Comparison of ENCODE assay signal across 9 cellular contexts in genomic region chr15:48643776-48644497, GRCh38. TPM values are rescaled to one million over a fixed set of nuclear protein-coding genes. Genes with fewer than 3 reads are reported as not detected.
DNase-seq lines count a peak whose midpoint lies in the region; ATAC-seq, FAIRE-seq and TF ChIP-seq lines count a peak whose summit lies in the region.
"Had no signal": no experiment of that assay in that cellular context is flagged by ENCODE, and none has a peak within 500 bp of the region (broad histone marks: within the 10 kb centered on the region; RNA-seq: fewer than 3 reads in every experiment).

No MANE protein-coding gene starts in this region.

- DNase-seq in H7 (no peak), keratinocyte (ENCODE audit: low read depth, low spot score) (no peak), spleen (no peak), glomerular visceral epithelial cell (ENCODE audit: extremely low spot score) (no peak), NCI-H1436 (lab: John Stamatoyannopoulos, UW) (no peak), NCI-H2029 treated with DMSO at 0.1 percent for 48 hours (lab: John Stamatoyannopoulos, UW) (no peak)
- no peak for DNase-seq in activated naive CD8-positive, alpha-beta T cell treated with anti-CD3 and anti-CD28 coated beads, Interleukin-2, amount 10 ng/mL, durations not matched to agents 7 days and 5 days
- DNase-seq: stimulated activated CD4-positive, alpha-beta T cell treated with anti-CD3 and anti-CD28 coated beads, Interleukin-4, amount 100 ng/mL, for 4 hours had no signal

- peaks cover 6% of the 10 kb centered on the region for H3K4me1 Mint-ChIP-seq in activated naive CD8-positive, alpha-beta T cell treated with anti-CD3 and anti-CD28 coated beads, Interleukin-2, amount 10 ng/mL, durations not matched to agents 7 days and 5 days

- no peaks in the 10 kb centered on the region for H3K36me3 ChIP-seq in H7 (replicated peaks; ENCODE audit: control insufficient read depth, insufficient read depth, low read length)
- no peaks in the 10 kb centered on the region for H3K36me3 ChIP-seq in keratinocyte (ENCODE audit: control insufficient read depth in 2 of 2, extremely low read depth in 1 of 2, insufficient read depth in 2 of 2, low read length in 2 of 2)
- no peaks in the 10 kb centered on the region for H3K36me3 ChIP-seq in spleen

- ATAC-seq in activated naive CD8-positive, alpha-beta T cell treated with anti-CD3 and anti-CD28 coated beads, Interleukin-2, amount 10 ng/mL, durations not matched to agents 7 days and 5 days (ENCODE audit: low read depth) = no peak
- no peak for ATAC-seq in GM18870 (IDR thresholded peaks at IDR 0.05; ENCODE audit: unreplicated experiment)

- H3K4me3 ChIP-seq in H7 (ENCODE audit: insufficient read depth, low read depth, low read length) (peak overlapping the region; percentile 71), keratinocyte (ENCODE audit: control insufficient read depth in 2 of 3, extremely low read depth in 1 of 3, insufficient read depth in 2 of 3, low read depth in 1 of 3, low read length in 3 of 3) (peak overlapping the region; percentile 66 to 75 (median 73)), spleen (peak overlapping the region; percentile 61 to 86 (median 73))

- peak overlapping the region; percentile 89 for H2AFZ ChIP-seq in keratinocyte (ENCODE audit: control insufficient read depth, low read length)

- H3K4me3 Mint-ChIP-seq in activated naive CD8-positive, alpha-beta T cell treated with anti-CD3 and anti-CD28 coated beads, Interleukin-2, amount 10 ng/mL, durations not matched to agents 7 days and 5 days = peak overlapping the region; percentile 68

- whole genome bisulfite sequencing in spleen, 5 donors = 44 to 56% (median 46%) methylated on average over 12 of the region's 12 CpGs

- no peaks in the 10 kb centered on the region for H3K9me1 ChIP-seq in keratinocyte (ENCODE audit: control insufficient read depth, extremely low read depth, insufficient read depth, low read length)

- peak; percentile 34 for FAIRE-seq in keratinocyte (lab: Jason Lieb, UNC)

- H3K79me2 ChIP-seq in keratinocyte (ENCODE audit: control insufficient read depth, insufficient read depth, low read length) = no peaks in the 10 kb centered on the region

- TF ChIP-seq CTCF in keratinocyte (optimal IDR thresholded peaks at IDR 0.05 in 1 of 3, IDR thresholded peaks at IDR 0.05 in 1 of 3, conservative IDR thresholded peaks at IDR 0.05 in 1 of 3; ENCODE audit: extremely low read depth in 1 of 3, insufficient read depth in 2 of 3, low read length in 3 of 3) (no peak), spleen (IDR thresholded peaks at IDR 0.05 in 8 of 11, conservative IDR thresholded peaks at IDR 0.05 in 3 of 11) (no peak)

- POLR2A ChIA-PET in activated naive CD8-positive, alpha-beta T cell treated with anti-CD3 and anti-CD28 coated beads, Interleukin-2, amount 10 ng/mL, durations not matched to agents 7 days and 5 days (lab: Charles Lee) = interaction anchor here (0.7 kb wide), 1 partner anchor 147 kb away, joined by 3 read pairs; no protein-coding TSS in a partner anchor

- no peaks in the 10 kb centered on the region for H3K9me3 ChIP-seq in keratinocyte (ENCODE audit: control insufficient read depth, low read depth, low read length)
- H3K9me3 ChIP-seq in spleen = no peaks in the 10 kb centered on the region

- dilution Hi-C loops in keratinocyte (cut with MboI; ENCODE audit: extremely low pct_ligation_motif_present, low sequenced_read_pairs) = no loop called here

- no peaks in the 10 kb centered on the region for H3K9me3 Mint-ChIP-seq in activated naive CD8-positive, alpha-beta T cell treated with anti-CD3 and anti-CD28 coated beads, Interleukin-2, amount 10 ng/mL, durations not matched to agents 7 days and 5 days

- H3K27me3 Mint-ChIP-seq in activated naive CD8-positive, alpha-beta T cell treated with anti-CD3 and anti-CD28 coated beads, Interleukin-2, amount 10 ng/mL, durations not matched to agents 7 days and 5 days = peaks cover 61% of the 10 kb centered on the region

- intact Hi-C loops in spleen (cut with DNase I; ENCODE audit: low total_unique reads) = no loop called here

- H4K20me1 ChIP-seq in keratinocyte (ENCODE audit: control insufficient read depth, extremely low read depth, insufficient read depth, low read length) = no peaks in the 10 kb centered on the region

- TF ChIP-seq POLR2A in spleen (IDR thresholded peaks at IDR 0.05) = no peak

- H3K27ac ChIP-seq in keratinocyte (ENCODE audit: control insufficient read depth, insufficient read depth, low read length) (no peak overlapping the region), spleen (peak overlapping the region; percentile 36 to 89 (median 85))

- H3K4me1 ChIP-seq in keratinocyte (ENCODE audit: control insufficient read depth, extremely low read depth, insufficient read depth, low read length) (peaks cover 12% of the 10 kb centered on the region), spleen (peaks cover 0 to 53% (median 35%) of the 10 kb centered on the region in 6 donors)

- H3K36me3 Mint-ChIP-seq in activated naive CD8-positive, alpha-beta T cell treated with anti-CD3 and anti-CD28 coated beads, Interleukin-2, amount 10 ng/mL, durations not matched to agents 7 days and 5 days = no peaks in the 10 kb centered on the region

- H3K4me2 ChIP-seq in keratinocyte (ENCODE audit: control insufficient read depth, extremely low read depth, insufficient read depth, low read depth, low read length) = peak overlapping the region; percentile 89

- no peak overlapping the region for H3K27ac Mint-ChIP-seq in activated naive CD8-positive, alpha-beta T cell treated with anti-CD3 and anti-CD28 coated beads, Interleukin-2, amount 10 ng/mL, durations not matched to agents 7 days and 5 days

- H3K9ac ChIP-seq in keratinocyte (ENCODE audit: control insufficient read depth, extremely low read depth, insufficient read depth, low read length) = peak overlapping the region; percentile 60

- peaks cover 34% of the 10 kb centered on the region for H3K27me3 ChIP-seq in H7 (ENCODE audit: control insufficient read depth, insufficient read depth, low read length)
- peaks cover 4% of the 10 kb centered on the region for H3K27me3 ChIP-seq in keratinocyte (ENCODE audit: control insufficient read depth, extremely low read depth, insufficient read depth, low read length)
- peaks cover 0 to 34% (median 25%) of the 10 kb centered on the region in 7 donors for H3K27me3 ChIP-seq in spleen (replicated peaks in 1 of 7)

RNA-seq across cellular contexts. Expression of gene FBN1, which starts 1.6 kb away (rescaled TPM):
- 3.9 and 5.5 TPM in 2 replicates for total RNA-seq in H7 (2014; rRNA removed; shearing (Covaris generic))
- total RNA-seq in activated naive CD8-positive, alpha-beta T cell treated with anti-CD3 and anti-CD28 coated beads, Interleukin-2, amount 10 ng/mL, durations not matched to agents 7 days and 5 days = under 1 TPM; 0.43 to 0.75 TPM
- polyA plus RNA-seq in keratinocyte = 3.1 to 4.8 TPM (median 3.5 TPM) in 3 replicates
- polyA plus RNA-seq in keratinocyte (2011; ENCODE audit: low read depth) = 0.32 TPM
- polyA plus RNA-seq in keratinocyte (2011; cell fraction: cytosol; rRNA removed) = 0.96 and 1.0 TPM in 2 replicates
- polyA plus RNA-seq in keratinocyte (2011; cell fraction: nucleus; rRNA removed) = 12.3 and 12.7 TPM in 2 replicates
- 0.18 and 2.9 TPM in 2 replicates for polyA plus RNA-seq in keratinocyte (2012; ENCODE audit: low replicate concordance)
- polyA minus RNA-seq in keratinocyte = 5.1 to 14.5 TPM (median 11.5 TPM) in 3 replicates
- polyA minus RNA-seq in keratinocyte (2011; cell fraction: cytosol; rRNA and poly(A)+ RNA removed) = 2.3 TPM
- polyA minus RNA-seq in keratinocyte (2011; cell fraction: nucleus; rRNA and poly(A)+ RNA removed) = 19.3 and 37.8 TPM in 2 replicates
- 100 to 1,000 TPM in 2 of 7 donors, 10 to 100 TPM in 5; 27.2 to 139 (median 58.1) TPM for total RNA-seq in spleen
- 1 to 10 TPM; 3.2 to 6.7 (median 5.0) TPM for polyA plus RNA-seq in spleen
